In the genomic region with DNA sequence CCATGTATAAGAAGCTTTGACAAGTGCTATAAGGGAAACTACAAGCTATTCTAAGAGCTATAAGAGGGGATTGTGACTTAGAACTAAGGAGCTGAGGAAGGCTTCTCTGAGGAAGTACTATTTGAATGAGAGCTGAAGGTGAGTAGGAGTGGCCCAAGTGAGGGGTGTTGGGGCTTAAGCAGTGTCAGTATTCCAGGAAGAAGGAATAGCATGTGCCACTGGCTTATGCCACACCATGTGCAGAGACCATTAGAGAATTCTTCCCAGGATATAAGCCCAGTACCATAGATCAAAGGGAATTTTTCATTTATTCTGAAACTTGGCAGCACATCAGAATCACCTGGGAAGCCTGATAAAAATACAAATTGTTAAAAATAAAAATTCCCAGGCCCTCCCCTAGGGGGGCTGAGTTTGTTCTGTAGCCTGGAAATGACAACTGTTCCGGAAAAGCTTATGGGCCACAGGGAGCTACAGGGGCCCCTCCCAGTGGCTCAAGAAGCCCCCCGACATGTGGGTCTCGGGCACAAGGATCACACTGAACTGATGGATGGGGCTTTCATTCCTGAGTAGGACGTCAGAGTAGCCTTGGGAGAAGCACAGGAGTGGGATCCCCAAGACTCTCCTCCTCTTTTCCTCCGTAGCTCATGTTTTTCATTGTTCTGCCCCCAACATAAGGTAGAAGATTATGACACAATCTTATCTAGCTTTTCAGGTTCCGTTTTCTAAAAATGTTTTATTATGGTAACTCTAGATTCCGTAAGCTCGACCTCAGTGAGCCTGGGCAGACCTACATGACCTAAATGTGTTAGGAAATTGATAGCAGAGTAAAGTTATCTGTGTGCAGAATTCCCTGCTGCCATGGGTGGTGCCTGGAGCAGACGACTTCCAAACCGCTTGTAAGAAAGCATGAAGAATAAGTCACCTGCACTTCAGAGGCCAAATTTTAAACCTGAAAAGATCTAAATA, we compare ENCODE assay signal across 1 cellular context.
TF ChIP-seq lines count a peak whose summit lies in the region.

No MANE protein-coding gene starts in this region.

TF ChIP-seq in K562, 482 proteins besides CTCF, POLR2A, EP300 and RAD21 (continued from another document and continues in another):
- TF ChIP-seq, protein P1, sequence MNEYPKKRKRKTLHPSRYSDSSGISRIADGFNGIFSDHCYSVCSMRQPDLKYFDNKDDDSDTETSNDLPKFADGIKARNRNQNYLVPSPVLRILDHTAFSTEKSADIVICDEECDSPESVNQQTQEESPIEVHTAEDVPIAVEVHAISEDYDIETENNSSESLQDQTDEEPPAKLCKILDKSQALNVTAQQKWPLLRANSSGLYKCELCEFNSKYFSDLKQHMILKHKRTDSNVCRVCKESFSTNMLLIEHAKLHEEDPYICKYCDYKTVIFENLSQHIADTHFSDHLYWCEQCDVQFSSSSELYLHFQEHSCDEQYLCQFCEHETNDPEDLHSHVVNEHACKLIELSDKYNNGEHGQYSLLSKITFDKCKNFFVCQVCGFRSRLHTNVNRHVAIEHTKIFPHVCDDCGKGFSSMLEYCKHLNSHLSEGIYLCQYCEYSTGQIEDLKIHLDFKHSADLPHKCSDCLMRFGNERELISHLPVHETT (CRISPR knock-in tag; conservative IDR thresholded peaks at IDR 0.05 in 1 of 2, IDR thresholded peaks at IDR 0.05 in 1 of 2): no peak
- TF ChIP-seq EP400 (IDR thresholded peaks at IDR 0.05): no peak; the same call in 1 of the 2 replicates
- TF ChIP-seq SMARCA4 (IDR thresholded peaks at IDR 0.05): peak; percentile 82; the same call in 1 of the 2 replicates
- peak; percentile 78 for TF ChIP-seq HDAC3 (IDR thresholded peaks at IDR 0.05; ENCODE audit: borderline replicate concordance, partially characterized antibody)
- TF ChIP-seq RFX5 (IDR thresholded peaks at IDR 0.05; ENCODE audit: low read depth, low read length): no peak
- TF ChIP-seq, protein P2, sequence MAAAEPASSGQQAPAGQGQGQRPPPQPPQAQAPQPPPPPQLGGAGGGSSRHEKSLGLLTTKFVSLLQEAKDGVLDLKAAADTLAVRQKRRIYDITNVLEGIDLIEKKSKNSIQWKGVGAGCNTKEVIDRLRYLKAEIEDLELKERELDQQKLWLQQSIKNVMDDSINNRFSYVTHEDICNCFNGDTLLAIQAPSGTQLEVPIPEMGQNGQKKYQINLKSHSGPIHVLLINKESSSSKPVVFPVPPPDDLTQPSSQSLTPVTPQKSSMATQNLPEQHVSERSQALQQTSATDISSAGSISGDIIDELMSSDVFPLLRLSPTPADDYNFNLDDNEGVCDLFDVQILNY (CRISPR knock-in tag; IDR thresholded peaks at IDR 0.05): no peak
- TF ChIP-seq, protein P3, sequence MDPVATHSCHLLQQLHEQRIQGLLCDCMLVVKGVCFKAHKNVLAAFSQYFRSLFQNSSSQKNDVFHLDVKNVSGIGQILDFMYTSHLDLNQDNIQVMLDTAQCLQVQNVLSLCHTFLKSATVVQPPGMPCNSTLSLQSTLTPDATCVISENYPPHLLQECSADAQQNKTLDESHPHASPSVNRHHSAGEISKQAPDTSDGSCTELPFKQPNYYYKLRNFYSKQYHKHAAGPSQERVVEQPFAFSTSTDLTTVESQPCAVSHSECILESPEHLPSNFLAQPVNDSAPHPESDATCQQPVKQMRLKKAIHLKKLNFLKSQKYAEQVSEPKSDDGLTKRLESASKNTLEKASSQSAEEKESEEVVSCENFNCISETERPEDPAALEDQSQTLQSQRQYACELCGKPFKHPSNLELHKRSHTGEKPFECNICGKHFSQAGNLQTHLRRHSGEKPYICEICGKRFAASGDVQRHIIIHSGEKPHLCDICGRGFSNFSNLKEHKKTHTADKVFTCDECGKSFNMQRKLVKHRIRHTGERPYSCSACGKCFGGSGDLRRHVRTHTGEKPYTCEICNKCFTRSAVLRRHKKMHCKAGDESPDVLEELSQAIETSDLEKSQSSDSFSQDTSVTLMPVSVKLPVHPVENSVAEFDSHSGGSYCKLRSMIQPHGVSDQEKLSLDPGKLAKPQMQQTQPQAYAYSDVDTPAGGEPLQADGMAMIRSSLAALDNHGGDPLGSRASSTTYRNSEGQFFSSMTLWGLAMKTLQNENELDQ (CRISPR knock-in tag; IDR thresholded peaks at IDR 0.05; ENCODE audit: borderline replicate concordance): no peak
- no peak for TF ChIP-seq XRCC5 (IDR thresholded peaks at IDR 0.05; ENCODE audit: low read depth, low read length)
- no peak for TF ChIP-seq PHB (CRISPR knock-in tag; IDR thresholded peaks at IDR 0.05)
- no peak for TF ChIP-seq GABPB2 (CRISPR knock-in tag; conservative IDR thresholded peaks at IDR 0.05)
- peak; percentile 20; the same call in 1 of the 2 replicates for TF ChIP-seq ZFX (CRISPR knock-in tag; IDR thresholded peaks at IDR 0.05)
- TF ChIP-seq, protein P4, sequence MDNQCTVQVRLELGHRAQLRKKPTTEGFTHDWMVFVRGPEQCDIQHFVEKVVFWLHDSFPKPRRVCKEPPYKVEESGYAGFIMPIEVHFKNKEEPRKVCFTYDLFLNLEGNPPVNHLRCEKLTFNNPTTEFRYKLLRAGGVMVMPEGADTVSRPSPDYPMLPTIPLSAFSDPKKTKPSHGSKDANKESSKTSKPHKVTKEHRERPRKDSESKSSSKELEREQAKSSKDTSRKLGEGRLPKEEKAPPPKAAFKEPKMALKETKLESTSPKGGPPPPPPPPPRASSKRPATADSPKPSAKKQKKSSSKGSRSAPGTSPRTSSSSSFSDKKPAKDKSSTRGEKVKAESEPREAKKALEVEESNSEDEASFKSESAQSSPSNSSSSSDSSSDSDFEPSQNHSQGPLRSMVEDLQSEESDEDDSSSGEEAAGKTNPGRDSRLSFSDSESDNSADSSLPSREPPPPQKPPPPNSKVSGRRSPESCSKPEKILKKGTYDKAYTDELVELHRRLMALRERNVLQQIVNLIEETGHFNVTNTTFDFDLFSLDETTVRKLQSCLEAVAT (IDR thresholded peaks at IDR 0.05): no peak
- TF ChIP-seq TEAD4 (IDR thresholded peaks at IDR 0.05; ENCODE audit: low read length): peak; percentile 97
- no peak for TF ChIP-seq TEAD4 (CRISPR knock-in tag; IDR thresholded peaks at IDR 0.05; ENCODE audit: borderline replicate concordance)
- TF ChIP-seq, protein P5, sequence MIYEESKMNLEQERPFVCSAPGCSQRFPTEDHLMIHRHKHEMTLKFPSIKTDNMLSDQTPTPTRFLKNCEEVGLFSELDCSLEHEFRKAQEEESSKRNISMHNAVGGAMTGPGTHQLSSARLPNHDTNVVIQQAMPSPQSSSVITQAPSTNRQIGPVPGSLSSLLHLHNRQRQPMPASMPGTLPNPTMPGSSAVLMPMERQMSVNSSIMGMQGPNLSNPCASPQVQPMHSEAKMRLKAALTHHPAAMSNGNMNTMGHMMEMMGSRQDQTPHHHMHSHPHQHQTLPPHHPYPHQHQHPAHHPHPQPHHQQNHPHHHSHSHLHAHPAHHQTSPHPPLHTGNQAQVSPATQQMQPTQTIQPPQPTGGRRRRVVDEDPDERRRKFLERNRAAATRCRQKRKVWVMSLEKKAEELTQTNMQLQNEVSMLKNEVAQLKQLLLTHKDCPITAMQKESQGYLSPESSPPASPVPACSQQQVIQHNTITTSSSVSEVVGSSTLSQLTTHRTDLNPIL (CRISPR knock-in tag; IDR thresholded peaks at IDR 0.05): no peak
- TF ChIP-seq ZBTB1 (CRISPR knock-in tag; IDR thresholded peaks at IDR 0.05; ENCODE audit: borderline replicate concordance, low read depth): no peak
- no peak for TF ChIP-seq ZNF274 (IDR thresholded peaks at IDR 0.05; ENCODE audit: borderline replicate concordance, low read depth, low read length)
- no peak for TF ChIP-seq SIN3B (IDR thresholded peaks at IDR 0.05; ENCODE audit: low read depth)
- TF ChIP-seq SMARCB1 (IDR thresholded peaks at IDR 0.05; ENCODE audit: insufficient read length, low read depth): no peak
- peak; percentile 95 for TF ChIP-seq CBFA2T3 (IDR thresholded peaks at IDR 0.05)
- TF ChIP-seq MEF2A (IDR thresholded peaks at IDR 0.05; ENCODE audit: control insufficient read depth, low read depth, low read length): peak; percentile 55; the same call in 1 of the 2 replicates
- TF ChIP-seq ZNF232 (CRISPR knock-in tag; IDR thresholded peaks at IDR 0.05): no peak
- TF ChIP-seq, protein P6, sequence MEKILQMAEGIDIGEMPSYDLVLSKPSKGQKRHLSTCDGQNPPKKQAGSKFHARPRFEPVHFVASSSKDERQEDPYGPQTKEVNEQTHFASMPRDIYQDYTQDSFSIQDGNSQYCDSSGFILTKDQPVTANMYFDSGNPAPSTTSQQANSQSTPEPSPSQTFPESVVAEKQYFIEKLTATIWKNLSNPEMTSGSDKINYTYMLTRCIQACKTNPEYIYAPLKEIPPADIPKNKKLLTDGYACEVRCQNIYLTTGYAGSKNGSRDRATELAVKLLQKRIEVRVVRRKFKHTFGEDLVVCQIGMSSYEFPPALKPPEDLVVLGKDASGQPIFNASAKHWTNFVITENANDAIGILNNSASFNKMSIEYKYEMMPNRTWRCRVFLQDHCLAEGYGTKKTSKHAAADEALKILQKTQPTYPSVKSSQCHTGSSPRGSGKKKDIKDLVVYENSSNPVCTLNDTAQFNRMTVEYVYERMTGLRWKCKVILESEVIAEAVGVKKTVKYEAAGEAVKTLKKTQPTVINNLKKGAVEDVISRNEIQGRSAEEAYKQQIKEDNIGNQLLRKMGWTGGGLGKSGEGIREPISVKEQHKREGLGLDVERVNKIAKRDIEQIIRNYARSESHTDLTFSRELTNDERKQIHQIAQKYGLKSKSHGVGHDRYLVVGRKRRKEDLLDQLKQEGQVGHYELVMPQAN (IDR thresholded peaks at IDR 0.05; ENCODE audit: borderline replicate concordance): no peak
- TF ChIP-seq ZNF3 (CRISPR knock-in tag; IDR thresholded peaks at IDR 0.05): no peak
- TF ChIP-seq, protein P7, sequence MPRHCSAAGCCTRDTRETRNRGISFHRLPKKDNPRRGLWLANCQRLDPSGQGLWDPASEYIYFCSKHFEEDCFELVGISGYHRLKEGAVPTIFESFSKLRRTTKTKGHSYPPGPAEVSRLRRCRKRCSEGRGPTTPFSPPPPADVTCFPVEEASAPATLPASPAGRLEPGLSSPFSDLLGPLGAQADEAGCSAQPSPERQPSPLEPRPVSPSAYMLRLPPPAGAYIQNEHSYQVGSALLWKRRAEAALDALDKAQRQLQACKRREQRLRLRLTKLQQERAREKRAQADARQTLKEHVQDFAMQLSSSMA (CRISPR knock-in tag; IDR thresholded peaks at IDR 0.05): no peak
- TF ChIP-seq MYNN (IDR thresholded peaks at IDR 0.05): peak; percentile 65; the same call in 1 of the 2 replicates
- TF ChIP-seq MYNN (CRISPR knock-in tag; IDR thresholded peaks at IDR 0.05): no peak
- TF ChIP-seq ILF3 (IDR thresholded peaks at IDR 0.05; ENCODE audit: borderline replicate concordance): no peak
- no peak for TF ChIP-seq KAT8 (IDR thresholded peaks at IDR 0.05; ENCODE audit: low read depth)
- TF ChIP-seq NFE2L1 (tag; IDR thresholded peaks at IDR 0.05; ENCODE audit: borderline replicate concordance, low read depth): no peak
- no peak for TF ChIP-seq KLF1 (tag; IDR thresholded peaks at IDR 0.05)
- TF ChIP-seq, protein P8, sequence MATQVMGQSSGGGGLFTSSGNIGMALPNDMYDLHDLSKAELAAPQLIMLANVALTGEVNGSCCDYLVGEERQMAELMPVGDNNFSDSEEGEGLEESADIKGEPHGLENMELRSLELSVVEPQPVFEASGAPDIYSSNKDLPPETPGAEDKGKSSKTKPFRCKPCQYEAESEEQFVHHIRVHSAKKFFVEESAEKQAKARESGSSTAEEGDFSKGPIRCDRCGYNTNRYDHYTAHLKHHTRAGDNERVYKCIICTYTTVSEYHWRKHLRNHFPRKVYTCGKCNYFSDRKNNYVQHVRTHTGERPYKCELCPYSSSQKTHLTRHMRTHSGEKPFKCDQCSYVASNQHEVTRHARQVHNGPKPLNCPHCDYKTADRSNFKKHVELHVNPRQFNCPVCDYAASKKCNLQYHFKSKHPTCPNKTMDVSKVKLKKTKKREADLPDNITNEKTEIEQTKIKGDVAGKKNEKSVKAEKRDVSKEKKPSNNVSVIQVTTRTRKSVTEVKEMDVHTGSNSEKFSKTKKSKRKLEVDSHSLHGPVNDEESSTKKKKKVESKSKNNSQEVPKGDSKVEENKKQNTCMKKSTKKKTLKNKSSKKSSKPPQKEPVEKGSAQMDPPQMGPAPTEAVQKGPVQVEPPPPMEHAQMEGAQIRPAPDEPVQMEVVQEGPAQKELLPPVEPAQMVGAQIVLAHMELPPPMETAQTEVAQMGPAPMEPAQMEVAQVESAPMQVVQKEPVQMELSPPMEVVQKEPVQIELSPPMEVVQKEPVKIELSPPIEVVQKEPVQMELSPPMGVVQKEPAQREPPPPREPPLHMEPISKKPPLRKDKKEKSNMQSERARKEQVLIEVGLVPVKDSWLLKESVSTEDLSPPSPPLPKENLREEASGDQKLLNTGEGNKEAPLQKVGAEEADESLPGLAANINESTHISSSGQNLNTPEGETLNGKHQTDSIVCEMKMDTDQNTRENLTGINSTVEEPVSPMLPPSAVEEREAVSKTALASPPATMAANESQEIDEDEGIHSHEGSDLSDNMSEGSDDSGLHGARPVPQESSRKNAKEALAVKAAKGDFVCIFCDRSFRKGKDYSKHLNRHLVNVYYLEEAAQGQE (CRISPR knock-in tag; IDR thresholded peaks at IDR 0.05; ENCODE audit: low read depth): no peak
- TF ChIP-seq ELF4 (CRISPR knock-in tag; IDR thresholded peaks at IDR 0.05): no peak
- TF ChIP-seq, protein P9, sequence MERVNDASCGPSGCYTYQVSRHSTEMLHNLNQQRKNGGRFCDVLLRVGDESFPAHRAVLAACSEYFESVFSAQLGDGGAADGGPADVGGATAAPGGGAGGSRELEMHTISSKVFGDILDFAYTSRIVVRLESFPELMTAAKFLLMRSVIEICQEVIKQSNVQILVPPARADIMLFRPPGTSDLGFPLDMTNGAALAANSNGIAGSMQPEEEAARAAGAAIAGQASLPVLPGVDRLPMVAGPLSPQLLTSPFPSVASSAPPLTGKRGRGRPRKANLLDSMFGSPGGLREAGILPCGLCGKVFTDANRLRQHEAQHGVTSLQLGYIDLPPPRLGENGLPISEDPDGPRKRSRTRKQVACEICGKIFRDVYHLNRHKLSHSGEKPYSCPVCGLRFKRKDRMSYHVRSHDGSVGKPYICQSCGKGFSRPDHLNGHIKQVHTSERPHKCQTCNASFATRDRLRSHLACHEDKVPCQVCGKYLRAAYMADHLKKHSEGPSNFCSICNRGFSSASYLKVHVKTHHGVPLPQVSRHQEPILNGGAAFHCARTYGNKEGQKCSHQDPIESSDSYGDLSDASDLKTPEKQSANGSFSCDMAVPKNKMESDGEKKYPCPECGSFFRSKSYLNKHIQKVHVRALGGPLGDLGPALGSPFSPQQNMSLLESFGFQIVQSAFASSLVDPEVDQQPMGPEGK (CRISPR knock-in tag; IDR thresholded peaks at IDR 0.05; ENCODE audit: borderline replicate concordance): no peak
- TF ChIP-seq ZNF696 (CRISPR knock-in tag; conservative IDR thresholded peaks at IDR 0.05): no peak
- TF ChIP-seq NCOA1 (IDR thresholded peaks at IDR 0.05; ENCODE audit: low read depth): peak; percentile 28; the same call in 1 of the 2 replicates
- no peak for TF ChIP-seq SRSF1 (IDR thresholded peaks at IDR 0.05; ENCODE audit: low read depth, low read length)
- peak; percentile 82 for TF ChIP-seq STAT5A (IDR thresholded peaks at IDR 0.05; ENCODE audit: borderline replicate concordance, low read length)
- no peak for TF ChIP-seq CBFB (CRISPR knock-in tag; IDR thresholded peaks at IDR 0.05)
- TF ChIP-seq POLR2B (IDR thresholded peaks at IDR 0.05; ENCODE audit: low read depth, partially characterized antibody): no peak
- TF ChIP-seq, protein P10, sequence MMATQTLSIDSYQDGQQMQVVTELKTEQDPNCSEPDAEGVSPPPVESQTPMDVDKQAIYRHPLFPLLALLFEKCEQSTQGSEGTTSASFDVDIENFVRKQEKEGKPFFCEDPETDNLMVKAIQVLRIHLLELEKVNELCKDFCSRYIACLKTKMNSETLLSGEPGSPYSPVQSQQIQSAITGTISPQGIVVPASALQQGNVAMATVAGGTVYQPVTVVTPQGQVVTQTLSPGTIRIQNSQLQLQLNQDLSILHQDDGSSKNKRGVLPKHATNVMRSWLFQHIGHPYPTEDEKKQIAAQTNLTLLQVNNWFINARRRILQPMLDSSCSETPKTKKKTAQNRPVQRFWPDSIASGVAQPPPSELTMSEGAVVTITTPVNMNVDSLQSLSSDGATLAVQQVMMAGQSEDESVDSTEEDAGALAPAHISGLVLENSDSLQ (IDR thresholded peaks at IDR 0.05): no peak
- TF ChIP-seq NFIC (IDR thresholded peaks at IDR 0.05): peak; percentile 69
